In the genomic region with DNA sequence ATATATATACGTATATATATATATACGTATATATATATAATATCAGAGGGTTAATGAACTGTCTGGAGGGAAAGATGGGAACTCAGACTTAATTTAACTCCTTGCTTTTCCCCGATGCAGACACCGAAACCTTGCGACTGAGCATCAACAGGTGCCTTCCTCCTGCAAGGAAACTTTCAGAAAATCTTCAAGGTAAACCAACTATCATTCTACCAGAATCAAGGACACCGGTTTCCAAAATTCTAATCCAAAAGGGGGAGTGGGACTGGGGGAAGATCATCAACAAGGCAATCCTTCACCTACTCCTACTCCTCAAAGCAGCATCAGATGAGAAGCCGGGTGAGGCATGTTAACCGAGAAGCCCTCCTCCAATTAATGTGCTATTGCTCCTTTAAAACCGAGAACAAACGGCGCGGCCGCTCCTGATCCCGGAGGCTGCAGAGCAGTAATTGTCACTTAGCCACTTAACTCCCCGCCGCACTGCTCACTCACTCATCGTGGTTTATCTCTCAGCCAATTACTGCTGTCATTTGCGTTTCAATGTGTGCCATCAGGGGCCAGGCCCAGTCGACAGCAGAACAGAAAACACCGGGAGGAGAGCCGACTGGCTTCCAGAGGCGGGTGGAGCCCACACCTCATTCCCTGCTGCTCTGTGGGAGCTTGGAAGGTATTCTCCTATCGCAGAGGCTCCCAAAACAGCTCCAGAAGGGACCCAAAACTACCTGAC, we compare ENCODE assay signal across 8 cellular contexts.
A peak's percentile ranks its signal among the peaks of the same experiment; 100 is the strongest.
DNase-seq lines count a peak whose midpoint lies in the region; ATAC-seq, FAIRE-seq and TF ChIP-seq lines count a peak whose summit lies in the region.

No MANE protein-coding gene starts in this region.

- CTCF ChIA-PET in HepG2 (lab: Yijun Ruan, JAX; ENCODE audit: low intra/inter-chr PET ratio, low total read pairs): no interaction called here

- no peak overlapping the region for H3K9ac ChIP-seq in HepG2 (ENCODE audit: insufficient read depth, low read depth, low read length)
- no peak overlapping the region for H3K9ac ChIP-seq in NT2/D1 (ENCODE audit: insufficient read length, low read depth)
- peak overlapping the region; percentile 42 for H3K9ac ChIP-seq in endodermal cell (ENCODE audit: extremely low read depth, low read length, poor library complexity, severe bottlenecking)
- H3K9ac ChIP-seq in mucosa of rectum (ENCODE audit: low read depth in 1 of 2, low read length in 2 of 2): peak overlapping the region; percentile 9 to 45

- no peaks in the 10 kb centered on the region for H3K9me3 Mint-ChIP-seq in endodermal cell

- H3K9me3 ChIP-seq in right lobe of liver: no peaks in the 10 kb centered on the region
- H3K9me3 ChIP-seq in HepG2 (ENCODE audit: low read length): no peaks in the 10 kb centered on the region
- H3K9me3 ChIP-seq in NT2/D1 (ENCODE audit: insufficient read depth, low read length): no peaks in the 10 kb centered on the region
- H3K9me3 ChIP-seq in endodermal cell (ENCODE audit: control insufficient read depth, low read length): no peaks in the 10 kb centered on the region
- H3K9me3 ChIP-seq in mucosa of rectum (ENCODE audit: control insufficient read depth in 2 of 2, low read length in 2 of 2): no peaks in the 10 kb centered on the region

- H3K4me3 ChIP-seq in right lobe of liver: peak overlapping the region in 2 of 3 donors; percentile 17 to 39
- no peak overlapping the region for H3K4me3 ChIP-seq in HepG2 (replicated peaks in 1 of 3; ENCODE audit: insufficient read depth in 1 of 3, low read depth in 2 of 3, low read length in 3 of 3)
- H3K4me3 ChIP-seq in NT2/D1 (ENCODE audit: insufficient read length, low read depth): no peak overlapping the region
- H3K4me3 ChIP-seq in endodermal cell (ENCODE audit: low read length): peak overlapping the region; percentile 70
- H3K4me3 ChIP-seq in mucosa of rectum (ENCODE audit: low read length in 2 of 2): peak overlapping the region; percentile 56

- no peaks in the 10 kb centered on the region for H4K20me1 ChIP-seq in HepG2 (ENCODE audit: insufficient read depth, low read length)

- POLR2A ChIA-PET in HepG2 (lab: Yijun Ruan, JAX): no interaction called here

- ATAC-seq in right lobe of liver (peak; percentile 43 to 67 (median 54)), HepG2 (no peak), GM21576 (IDR thresholded peaks at IDR 0.05; ENCODE audit: unreplicated experiment) (no peak), HG03045 (IDR thresholded peaks at IDR 0.05; ENCODE audit: unreplicated experiment) (no peak)

- H3K27ac Mint-ChIP-seq in endodermal cell: peak overlapping the region; percentile 82

- H3K79me2 ChIP-seq in HepG2 (ENCODE audit: insufficient read depth, low read length): no peaks in the 10 kb centered on the region

- TF ChIP-seq POLR2A in right lobe of liver (IDR thresholded peaks at IDR 0.05) (no peak), HepG2 (IDR thresholded peaks at IDR 0.05; ENCODE audit: insufficient read depth in 1 of 2, low read depth in 2 of 2, low read length in 2 of 2) (no peak)

- H3K27me3 ChIP-seq in right lobe of liver: no peaks in the 10 kb centered on the region
- no peaks in the 10 kb centered on the region for H3K27me3 ChIP-seq in HepG2 (ENCODE audit: control insufficient read depth in 1 of 2, insufficient read depth in 2 of 2, low read length in 2 of 2)
- H3K27me3 ChIP-seq in NT2/D1 (ENCODE audit: insufficient read depth, insufficient read length): peaks cover 11% of the 10 kb centered on the region
- no peaks in the 10 kb centered on the region for H3K27me3 ChIP-seq in endodermal cell (ENCODE audit: control insufficient read depth, insufficient read depth, low read length, poor library complexity, severe bottlenecking)
- H3K27me3 ChIP-seq in mucosa of rectum (ENCODE audit: control insufficient read depth in 2 of 2, insufficient read depth in 2 of 2, low read length in 2 of 2): no peaks in the 10 kb centered on the region

- intact Hi-C loops in right lobe of liver (cut with DNase I) (no loop called here), HepG2 (cut with micrococcal nuclease; ENCODE audit: unreplicated experiment) (no loop called here)

- H3K36me3 ChIP-seq in right lobe of liver (no peaks in the 10 kb centered on the region), HepG2 (replicated peaks in 1 of 2; ENCODE audit: control insufficient read depth in 1 of 2, insufficient read depth in 2 of 2, low read length in 2 of 2) (no peaks in the 10 kb centered on the region), NT2/D1 (ENCODE audit: insufficient read depth, insufficient read length, low read length) (no peaks in the 10 kb centered on the region), endodermal cell (ENCODE audit: control insufficient read depth, insufficient read depth, low read length) (no peaks in the 10 kb centered on the region), mucosa of rectum (ENCODE audit: control insufficient read depth in 2 of 2, insufficient read depth in 2 of 2, low read length in 2 of 2) (no peaks in the 10 kb centered on the region)

- peak overlapping the region; percentile 28 to 51 (median 39) for H3K27ac ChIP-seq in right lobe of liver
- H3K27ac ChIP-seq in HepG2 (ENCODE audit: extremely low read length, insufficient read depth, low read length): no peak overlapping the region
- H3K27ac ChIP-seq in endodermal cell (ENCODE audit: low read depth, low read length): peak overlapping the region; percentile 33
- H3K27ac ChIP-seq in mucosa of rectum (ENCODE audit: low read depth in 2 of 2, low read length in 2 of 2): peak overlapping the region; percentile 27 to 51

- no peak for FAIRE-seq in HepG2 (lab: Jason Lieb, UNC)

- in situ Hi-C loops in HepG2 (cut with HindIII; ENCODE audit: extremely low pct_ligation_motif_present, low pct_unique_long_range_greater_than_20kb): no loop called here

- TF ChIP-seq EP300 in HepG2 (IDR thresholded peaks at IDR 0.05; ENCODE audit: low read depth in 2 of 2, low read length in 2 of 2) (no peak), HepG2 (CRISPR knock-in tag; IDR thresholded peaks at IDR 0.05; ENCODE audit: borderline replicate concordance) (no peak)

- 30% methylated on average over 19 of the region's 23 CpGs for WGBS in right lobe of liver (ENCODE audit: insufficient coverage, low coverage, low lambda C conversion rate, missing lambda C conversion rate)
- 67% methylated on average over 20 of the region's 23 CpGs for WGBS in HepG2 (ENCODE audit: low lambda C conversion rate)
- 6 to 13% methylated on average over 11 to 21 of the region's 23 CpGs for WGBS in endodermal cell (ENCODE audit: insufficient coverage in 1 of 2, insufficient read length in 1 of 2), 2 experiments

- no TSS peak for BruUV-seq in HepG2 (replicated peaks; lab: Mats Ljungman, UMichigan)

- no peak overlapping the region for H3K4me2 ChIP-seq in HepG2 (ENCODE audit: low read depth, low read length)

- no peak for TF ChIP-seq CTCF in right lobe of liver (IDR thresholded peaks at IDR 0.05)
- TF ChIP-seq CTCF in HepG2 (CRISPR knock-in tag; IDR thresholded peaks at IDR 0.05): no peak
- no peak for TF ChIP-seq CTCF in endodermal cell (conservative IDR thresholded peaks at IDR 0.05)

- no peak overlapping the region for H2AFZ ChIP-seq in HepG2 (ENCODE audit: low read length)

- no peaks in the 10 kb centered on the region for H3K36me3 Mint-ChIP-seq in endodermal cell (ENCODE audit: low read depth)

- DNase-seq in right lobe of liver (peak in 2 of 3 donors; percentile 37 to 54), HepG2 (ENCODE audit: low spot score) (no peak), NT2/D1 (ENCODE audit: low read depth, low spot score) (peak; percentile 60), endodermal cell (peak; percentile 96), GM19238 (ENCODE audit: insufficient read length, low spot score) (no peak)

- TF ChIP-seq RAD21 in HepG2 (CRISPR knock-in tag; IDR thresholded peaks at IDR 0.05): no peak

- H3K4me1 ChIP-seq in right lobe of liver (peaks cover 0 to 22% (median 2%) of the 10 kb centered on the region in 4 donors), HepG2 (ENCODE audit: insufficient read depth, low read length) (peaks cover 9% of the 10 kb centered on the region; the same call in 1 of the 2 replicates), NT2/D1 (ENCODE audit: insufficient read depth, insufficient read length) (peaks cover 12% of the 10 kb centered on the region), endodermal cell (ENCODE audit: control insufficient read depth, insufficient read depth, low read length) (peaks cover 35% of the 10 kb centered on the region), mucosa of rectum (ENCODE audit: control insufficient read depth in 2 of 2, insufficient read depth in 2 of 2, low read length in 2 of 2) (peaks cover 17 to 24% of the 10 kb centered on the region in 2 donors)

- no peaks in the 10 kb centered on the region for H3K27me3 Mint-ChIP-seq in endodermal cell (ENCODE audit: insufficient read depth)

- peak overlapping the region; percentile 42 for H3K4me3 Mint-ChIP-seq in endodermal cell

- peaks cover 86% of the 10 kb centered on the region for H3K4me1 Mint-ChIP-seq in endodermal cell

TF ChIP-seq in HepG2, 621 proteins besides CTCF, POLR2A, EP300 and RAD21:
- TF ChIP-seq FOXP4 (CRISPR knock-in tag; IDR thresholded peaks at IDR 0.05): no peak
- no peak for TF ChIP-seq ZNF207 (IDR thresholded peaks at IDR 0.05; ENCODE audit: borderline replicate concordance)
- TF ChIP-seq CENPT (CRISPR knock-in tag; IDR thresholded peaks at IDR 0.05; ENCODE audit: low read depth): no peak
- TF ChIP-seq RBM22 (optimal IDR thresholded peaks at IDR 0.05; ENCODE audit: low read length): no peak
- TF ChIP-seq PHB2 (IDR thresholded peaks at IDR 0.05; ENCODE audit: partially characterized antibody): no peak

Comparison
In these comparisons a context has a peak if more than half of its experiments do, and no peak if none do; other contexts are left out.
1. ATAC-seq: peak in right lobe of liver (4 of 4); none in HepG2 (single experiment), GM21576 (single experiment) and HG03045 (single experiment).
2. DNase-seq: peak in right lobe of liver (2 of 3), NT2/D1 (single experiment) and endodermal cell (single experiment); none in HepG2 (single experiment) and GM19238 (single experiment).
3. H3K4me3 ChIP-seq: peak in right lobe of liver (2 of 3), endodermal cell (single experiment) and mucosa of rectum (2 of 2); none in HepG2 (0 of 3) and NT2/D1 (single experiment).
4. H3K9ac ChIP-seq: peak in endodermal cell (single experiment) and mucosa of rectum (2 of 2); none in HepG2 (single experiment) and NT2/D1 (single experiment).